In genomic region chr14:105314287-105315185, GRCh38 we compare ENCODE assay signal across 1 cellular context.
TF ChIP-seq lines count a peak whose summit lies in the region.

PACS2 (plus strand) TSS chr14:105314748; CDS start chr14:105314919, 171 bp downstream.

TF ChIP-seq in Ishikawa, 13 proteins besides CTCF, POLR2A, EP300 and RAD21 (continued from another document):
- TF ChIP-seq TAF1 (IDR thresholded peaks at IDR 0.05; ENCODE audit: low read depth): peak; percentile 21; the same call in 1 of the 2 replicates
- no peak for TF ChIP-seq CREB1 (IDR thresholded peaks at IDR 0.05; ENCODE audit: low read depth)
- no peak; the same call in 1 of the 2 replicates for TF ChIP-seq ZBTB7A (IDR thresholded peaks at IDR 0.05; ENCODE audit: low read depth)
